11 cellular contexts compared by ENCODE assay signal in the genomic region with DNA sequence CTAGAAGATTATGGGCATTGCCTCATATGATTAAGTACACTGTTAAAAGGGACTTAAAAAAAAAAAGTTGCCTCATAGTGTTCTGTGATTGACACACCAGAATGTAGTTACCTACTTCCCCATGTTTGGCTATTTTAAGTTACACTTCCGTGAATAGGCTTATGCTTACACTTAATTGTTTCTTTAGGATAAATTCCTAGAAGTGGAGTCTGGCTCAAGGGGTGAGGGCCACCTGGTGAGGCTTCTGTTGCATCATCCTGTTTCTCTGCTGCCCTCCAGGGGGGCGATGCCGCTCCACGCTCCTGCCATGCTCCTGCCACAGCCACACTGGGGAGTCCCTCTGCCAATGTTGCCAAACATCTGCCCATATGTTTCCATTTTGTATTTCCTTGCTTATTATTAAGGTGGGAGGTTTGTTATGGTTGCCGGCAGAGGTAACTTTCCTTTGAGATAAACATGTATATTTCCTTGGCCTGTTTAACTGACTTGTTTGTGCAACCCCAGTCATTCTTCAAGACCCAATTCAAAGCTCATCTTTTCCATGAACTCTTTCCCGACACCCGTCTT.
DNase-seq lines count a peak whose midpoint lies in the region; ATAC-seq lines count a peak whose summit lies in the region.
"Had no signal": no experiment of that assay in that cellular context is flagged by ENCODE, and none has a peak within 500 bp of the region (broad histone marks: within the 10 kb centered on the region; RNA-seq: fewer than 3 reads in every experiment).

No MANE protein-coding gene starts in this region.

- no peaks in the 10 kb centered on the region for H3K27me3 Mint-ChIP-seq in activated CD8-positive, alpha-beta memory T cell treated with anti-CD3 and anti-CD28 coated beads, Interleukin-2, amount 10 ng/mL, durations not matched to agents 7 days and 5 days
- H3K27me3 Mint-ChIP-seq in stimulated activated naive CD8-positive, alpha-beta T cell treated with anti-CD3 and anti-CD28 coated beads, Interleukin-15, amount 100 ng/mL, for 72 hours = no peaks in the 10 kb centered on the region
- H3K27me3 Mint-ChIP-seq: activated B cell treated with CpG ODN at 0.5 μM for 24 hours had no signal

- no peaks in the 10 kb centered on the region for H3K9me3 Mint-ChIP-seq in activated CD8-positive, alpha-beta memory T cell treated with anti-CD3 and anti-CD28 coated beads, Interleukin-2, amount 10 ng/mL, durations not matched to agents 7 days and 5 days (ENCODE audit: low read depth)
- no peaks in the 10 kb centered on the region for H3K9me3 Mint-ChIP-seq in stimulated activated naive CD8-positive, alpha-beta T cell treated with anti-CD3 and anti-CD28 coated beads, Interleukin-15, amount 100 ng/mL, for 72 hours
- H3K9me3 Mint-ChIP-seq: activated B cell treated with CpG ODN at 0.5 μM for 24 hours had no signal

- no peak overlapping the region for H3K4me3 Mint-ChIP-seq in activated CD8-positive, alpha-beta memory T cell treated with anti-CD3 and anti-CD28 coated beads, Interleukin-2, amount 10 ng/mL, durations not matched to agents 7 days and 5 days
- H3K4me3 Mint-ChIP-seq in stimulated activated naive CD8-positive, alpha-beta T cell treated with anti-CD3 and anti-CD28 coated beads, Interleukin-15, amount 100 ng/mL, for 72 hours = peak overlapping the region; percentile 11 to 50
- H3K4me3 Mint-ChIP-seq: activated B cell treated with CpG ODN at 0.5 μM for 24 hours had no signal

- CTCF ChIA-PET in activated CD8-positive, alpha-beta memory T cell treated with anti-CD3 and anti-CD28 coated beads, Interleukin-2, amount 10 ng/mL, durations not matched to agents 7 days and 5 days (lab: Charles Lee) = interaction anchor here (1.3 kb wide), 1 partner anchor 16 kb away, joined by 3 read pairs; no protein-coding TSS in a partner anchor

- no peak for DNase-seq in activated CD8-positive, alpha-beta memory T cell treated with anti-CD3 and anti-CD28 coated beads, Interleukin-2, amount 10 ng/mL, durations not matched to agents 7 days and 5 days
- no peak for DNase-seq in activated CD8-positive, alpha-beta memory T cell treated with anti-CD3 and anti-CD28 coated beads for 24 hours
- peak; percentile 75 to 93 for DNase-seq in NOMO-1 (lab: John Stamatoyannopoulos, UW; ENCODE audit: unreplicated experiment in 2 of 2)
- peak; percentile 69 for DNase-seq in dermis blood vessel endothelial cell
- DNase-seq in stimulated activated naive CD8-positive, alpha-beta T cell treated with anti-CD3 and anti-CD28 coated beads, Interleukin-15, amount 100 ng/mL, for 72 hours = peak; percentile 46 to 67
- DNase-seq in hepatic stellate cell (ENCODE audit: low spot score) = no peak
- no peak for DNase-seq in iPS-NIHi11 (ENCODE audit: low spot score)
- DNase-seq: activated B cell treated with CpG ODN at 0.5 μM for 24 hours; heart left ventricle; stimulated activated CD4-positive, alpha-beta T cell treated with anti-CD3 and anti-CD28 coated beads, Interleukin-2, amount 100 ng/mL, for 24 hours had no signal

- H3K27ac Mint-ChIP-seq in activated CD8-positive, alpha-beta memory T cell treated with anti-CD3 and anti-CD28 coated beads, Interleukin-2, amount 10 ng/mL, durations not matched to agents 7 days and 5 days = peak overlapping the region; percentile 9
- peak overlapping the region; percentile 90 to 98 for H3K27ac Mint-ChIP-seq in stimulated activated naive CD8-positive, alpha-beta T cell treated with anti-CD3 and anti-CD28 coated beads, Interleukin-15, amount 100 ng/mL, for 72 hours
- H3K27ac Mint-ChIP-seq: activated B cell treated with CpG ODN at 0.5 μM for 24 hours had no signal

- ATAC-seq in activated CD8-positive, alpha-beta memory T cell treated with anti-CD3 and anti-CD28 coated beads, Interleukin-2, amount 10 ng/mL, durations not matched to agents 7 days and 5 days = no peak
- peak; percentile 76 for ATAC-seq in stimulated activated naive CD8-positive, alpha-beta T cell treated with anti-CD3 and anti-CD28 coated beads, Interleukin-15, amount 100 ng/mL, for 72 hours
- ATAC-seq in GM21576 (IDR thresholded peaks at IDR 0.05; ENCODE audit: unreplicated experiment) = no peak

- no peaks in the 10 kb centered on the region for H3K36me3 Mint-ChIP-seq in activated CD8-positive, alpha-beta memory T cell treated with anti-CD3 and anti-CD28 coated beads, Interleukin-2, amount 10 ng/mL, durations not matched to agents 7 days and 5 days

- peaks cover 69% of the 10 kb centered on the region for H3K4me1 Mint-ChIP-seq in activated CD8-positive, alpha-beta memory T cell treated with anti-CD3 and anti-CD28 coated beads, Interleukin-2, amount 10 ng/mL, durations not matched to agents 7 days and 5 days
- H3K4me1 Mint-ChIP-seq in stimulated activated naive CD8-positive, alpha-beta T cell treated with anti-CD3 and anti-CD28 coated beads, Interleukin-15, amount 100 ng/mL, for 72 hours = peaks cover 90% of the 10 kb centered on the region

Comparison
In these comparisons a context has a peak if more than half of its experiments do, and no peak if none do; other contexts are left out.
1. DNase-seq: peak in NOMO-1 (2 of 2), dermis blood vessel endothelial cell (single experiment) and stimulated activated naive CD8-positive, alpha-beta T cell treated with anti-CD3 and anti-CD28 coated beads, Interleukin-15, amount 100 ng/mL, for 72 hours (2 of 2); none in activated CD8-positive, alpha-beta memory T cell treated with anti-CD3 and anti-CD28 coated beads, Interleukin-2, amount 10 ng/mL, durations not matched to agents 7 days and 5 days (single experiment), activated CD8-positive, alpha-beta memory T cell treated with anti-CD3 and anti-CD28 coated beads for 24 hours (single experiment), hepatic stellate cell (single experiment) and iPS-NIHi11 (single experiment).